Comparison of ENCODE assay signal across 1 cellular context in genomic region chr17:42403150-42403549, GRCh38.
TF ChIP-seq lines count a peak whose summit lies in the region.

No MANE protein-coding gene starts in this region.

TF ChIP-seq in HepG2, 621 proteins besides CTCF, POLR2A, EP300 and RAD21 (continues in another document):
- TF ChIP-seq HNF1B (CRISPR knock-in tag; IDR thresholded peaks at IDR 0.05): 0 out of 2 replicates have a peak, but pooled peaks have one; percentile 26
- no peak for TF ChIP-seq KLF11 (CRISPR knock-in tag; IDR thresholded peaks at IDR 0.05)
- TF ChIP-seq IKZF1 (IDR thresholded peaks at IDR 0.05): no peak
- no peak for TF ChIP-seq MTF1 (CRISPR knock-in tag; IDR thresholded peaks at IDR 0.05)
- TF ChIP-seq IKZF5 (CRISPR knock-in tag; IDR thresholded peaks at IDR 0.05): no peak
- no peak for TF ChIP-seq ZNF430 (CRISPR knock-in tag; IDR thresholded peaks at IDR 0.05)
- no peak for TF ChIP-seq SOX6 (IDR thresholded peaks at IDR 0.05)
- TF ChIP-seq SOX6 (CRISPR knock-in tag; IDR thresholded peaks at IDR 0.05): no peak
- TF ChIP-seq RFXANK (CRISPR knock-in tag; IDR thresholded peaks at IDR 0.05): no peak
- TF ChIP-seq HOXD1 (CRISPR knock-in tag; IDR thresholded peaks at IDR 0.05): no peak
- TF ChIP-seq JUND (CRISPR knock-in tag; IDR thresholded peaks at IDR 0.05): no peak
- no peak for TF ChIP-seq ZNF562 (CRISPR knock-in tag; IDR thresholded peaks at IDR 0.05; ENCODE audit: borderline replicate concordance)
- no peak for TF ChIP-seq JDP2 (CRISPR knock-in tag; IDR thresholded peaks at IDR 0.05; ENCODE audit: borderline replicate concordance)
- no peak for TF ChIP-seq PAWR (CRISPR knock-in tag; IDR thresholded peaks at IDR 0.05; ENCODE audit: borderline replicate concordance)
- no peak for TF ChIP-seq ARNT2 (CRISPR knock-in tag; IDR thresholded peaks at IDR 0.05; ENCODE audit: low read depth)
- no peak for TF ChIP-seq ATF7 (IDR thresholded peaks at IDR 0.05)
- no peak for TF ChIP-seq ATF7 (CRISPR knock-in tag; IDR thresholded peaks at IDR 0.05)
- peak; percentile 23; the same call in 1 of the 2 replicates for TF ChIP-seq SALL1 (CRISPR knock-in tag; IDR thresholded peaks at IDR 0.05)
- no peak for TF ChIP-seq ZBTB25 (CRISPR knock-in tag; IDR thresholded peaks at IDR 0.05)
- TF ChIP-seq TBL1XR1 (IDR thresholded peaks at IDR 0.05; ENCODE audit: borderline replicate concordance, low read length, partially characterized antibody): no peak
- no peak for TF ChIP-seq ZNF34 (CRISPR knock-in tag; IDR thresholded peaks at IDR 0.05; ENCODE audit: borderline replicate concordance)
- no peak for TF ChIP-seq KDM5A (IDR thresholded peaks at IDR 0.05; ENCODE audit: borderline replicate concordance, low read length)
- TF ChIP-seq SAP130 (CRISPR knock-in tag; IDR thresholded peaks at IDR 0.05; ENCODE audit: low read depth): no peak
- no peak for TF ChIP-seq ZFP91 (CRISPR knock-in tag; IDR thresholded peaks at IDR 0.05; ENCODE audit: borderline replicate concordance)
- TF ChIP-seq ELF1 (CRISPR knock-in tag; IDR thresholded peaks at IDR 0.05): no peak
- TF ChIP-seq NFYB (CRISPR knock-in tag; IDR thresholded peaks at IDR 0.05): no peak
- TF ChIP-seq FOXK1 (CRISPR knock-in tag; IDR thresholded peaks at IDR 0.05; ENCODE audit: borderline replicate concordance, low read depth): no peak
- no peak for TF ChIP-seq ZNF674 (CRISPR knock-in tag; IDR thresholded peaks at IDR 0.05; ENCODE audit: low read depth)
- no peak for TF ChIP-seq ADNP (CRISPR knock-in tag; IDR thresholded peaks at IDR 0.05)
- TF ChIP-seq ELF4 (CRISPR knock-in tag; IDR thresholded peaks at IDR 0.05; ENCODE audit: borderline replicate concordance): no peak
- no peak for TF ChIP-seq MAFK (conservative IDR thresholded peaks at IDR 0.05 in 1 of 2, IDR thresholded peaks at IDR 0.05 in 1 of 2; ENCODE audit: low read length in 2 of 2)
- no peak for TF ChIP-seq ZSCAN5A (CRISPR knock-in tag; IDR thresholded peaks at IDR 0.05; ENCODE audit: borderline replicate concordance)
- TF ChIP-seq ARNT (IDR thresholded peaks at IDR 0.05): no peak
- TF ChIP-seq REL (CRISPR knock-in tag; conservative IDR thresholded peaks at IDR 0.05): no peak
- no peak for TF ChIP-seq THAP7 (CRISPR knock-in tag; IDR thresholded peaks at IDR 0.05)
- no peak for TF ChIP-seq TRAFD1 (CRISPR knock-in tag; IDR thresholded peaks at IDR 0.05; ENCODE audit: borderline replicate concordance)
- no peak for TF ChIP-seq ZNF564 (CRISPR knock-in tag; IDR thresholded peaks at IDR 0.05)
- TF ChIP-seq LRRFIP1 (CRISPR knock-in tag; conservative IDR thresholded peaks at IDR 0.05): no peak
- TF ChIP-seq NFKB2 (CRISPR knock-in tag; IDR thresholded peaks at IDR 0.05; ENCODE audit: borderline replicate concordance): 0 out of 2 replicates have a peak, but pooled peaks have one; percentile 23
- TF ChIP-seq ZNF770 (CRISPR knock-in tag; IDR thresholded peaks at IDR 0.05): peak; percentile 23; the same call in 1 of the 2 replicates
- TF ChIP-seq TBX2 (CRISPR knock-in tag; IDR thresholded peaks at IDR 0.05; ENCODE audit: borderline replicate concordance): no peak
- TF ChIP-seq ZBTB7A (CRISPR knock-in tag; IDR thresholded peaks at IDR 0.05): no peak
- TF ChIP-seq MEIS2 (CRISPR knock-in tag; IDR thresholded peaks at IDR 0.05): no peak
- TF ChIP-seq ZNF703 (CRISPR knock-in tag; IDR thresholded peaks at IDR 0.05; ENCODE audit: borderline replicate concordance): no peak
- TF ChIP-seq ZNF550 (CRISPR knock-in tag; IDR thresholded peaks at IDR 0.05; ENCODE audit: borderline replicate concordance): 0 out of 2 replicates have a peak, but pooled peaks have one; percentile 25
- no peak for TF ChIP-seq NFE2 (CRISPR knock-in tag; IDR thresholded peaks at IDR 0.05)
- TF ChIP-seq STAG1 (CRISPR knock-in tag; IDR thresholded peaks at IDR 0.05): peak; percentile 75
- no peak for TF ChIP-seq ZNF333 (CRISPR knock-in tag; IDR thresholded peaks at IDR 0.05; ENCODE audit: borderline replicate concordance)
- TF ChIP-seq ZBTB3 (CRISPR knock-in tag; IDR thresholded peaks at IDR 0.05; ENCODE audit: borderline replicate concordance, low read depth): no peak
- no peak for TF ChIP-seq KAT8 (CRISPR knock-in tag; IDR thresholded peaks at IDR 0.05)
- peak; percentile 28; the same call in 1 of the 2 replicates for TF ChIP-seq SMC3 (IDR thresholded peaks at IDR 0.05; ENCODE audit: low read length)
- no peak for TF ChIP-seq TGIF2 (CRISPR knock-in tag; IDR thresholded peaks at IDR 0.05)
- TF ChIP-seq ZSCAN22 (CRISPR knock-in tag; IDR thresholded peaks at IDR 0.05): no peak
- 0 out of 2 replicates have a peak, but pooled peaks have one; percentile 22 for TF ChIP-seq MIXL1 (CRISPR knock-in tag; IDR thresholded peaks at IDR 0.05)
- TF ChIP-seq SOX5 (CRISPR knock-in tag; IDR thresholded peaks at IDR 0.05; ENCODE audit: borderline replicate concordance): no peak
- no peak for TF ChIP-seq SIX4 (CRISPR knock-in tag; IDR thresholded peaks at IDR 0.05)
- TF ChIP-seq TFDP2 (CRISPR knock-in tag; IDR thresholded peaks at IDR 0.05): no peak
- TF ChIP-seq GATAD1 (CRISPR knock-in tag; IDR thresholded peaks at IDR 0.05): no peak
- TF ChIP-seq JUN (CRISPR knock-in tag; IDR thresholded peaks at IDR 0.05): no peak
- no peak for TF ChIP-seq ZNF652 (CRISPR knock-in tag; IDR thresholded peaks at IDR 0.05; ENCODE audit: borderline replicate concordance, low read depth)
- TF ChIP-seq YY1 (IDR thresholded peaks at IDR 0.05; ENCODE audit: insufficient read depth, insufficient replicate concordance, low read depth, low read length): no peak
- TF ChIP-seq ATAD3A (CRISPR knock-in tag; IDR thresholded peaks at IDR 0.05): no peak
- TF ChIP-seq ZNF879 (CRISPR knock-in tag; IDR thresholded peaks at IDR 0.05): no peak
